In genomic region chr12:81085832-81086231, GRCh38 we compare ENCODE assay signal across 14 cellular contexts.
"Had no signal": no experiment of that assay in that cellular context is flagged by ENCODE, and none has a peak within 500 bp of the region (broad histone marks: within the 10 kb centered on the region; RNA-seq: fewer than 3 reads in every experiment).

No MANE protein-coding gene starts in this region.

- H3K36me3 ChIP-seq: esophagus muscularis mucosa, gastroesophageal sphincter, tibial artery, upper lobe of right lung had no signal

- DNase-seq: effector memory CD8-positive, alpha-beta T cell; glutamatergic neuron; natural killer cell; right cardiac atrium; stimulated activated CD4-positive, alpha-beta T cell treated with anti-CD3 and anti-CD28 coated beads, Interleukin-4, amount 100 ng/mL, for 1 hour; stimulated activated CD8-positive, alpha-beta memory T cell treated with anti-CD3 and anti-CD28 coated beads, Interleukin-4, amount 100 ng/mL, for 48 hours; stimulated activated naive CD8-positive, alpha-beta T cell treated with anti-CD3 and anti-CD28 coated beads, Interleukin-15, Interleukin-2, amounts not matched to agents 100 U/mL and 50 U/mL, for 24 hours; tibial artery; upper lobe of right lung had no signal

- H3K9me3 ChIP-seq: esophagus muscularis mucosa, gastroesophageal sphincter, tibial artery, upper lobe of right lung had no signal

- H3K4me1 ChIP-seq: gastroesophageal sphincter had no signal

- H3K4me2 ChIP-seq: smooth muscle cell had no signal

- H3K27ac ChIP-seq: epithelial cell of prostate, esophagus muscularis mucosa, gastroesophageal sphincter, tibial artery had no signal

- H3K27me3 ChIP-seq: esophagus muscularis mucosa, gastroesophageal sphincter, tibial artery, upper lobe of right lung had no signal

- ATAC-seq: effector memory CD8-positive, alpha-beta T cell; gastroesophageal sphincter; natural killer cell; stimulated activated effector memory CD8-positive, alpha-beta T cell treated with anti-CD3 and anti-CD28 coated beads, Interleukin-12 subunit alpha, Interleukin-12 subunit beta, amount 100 ng/mL, for 72 hours; stimulated activated naive CD8-positive, alpha-beta T cell treated with anti-CD3 and anti-CD28 coated beads, Interleukin-15, Interleukin-2, amounts not matched to agents 100 U/mL and 50 U/mL, for 24 hours; upper lobe of right lung had no signal

- H3K4me3 ChIP-seq: esophagus muscularis mucosa, gastroesophageal sphincter, smooth muscle cell, tibial artery, upper lobe of right lung had no signal
